In genomic region chr17:31537558-31537957, GRCh38 we compare ENCODE assay signal across 12 cellular contexts.
A peak's percentile ranks its signal among the peaks of the same experiment; 100 is the strongest.
DNase-seq lines count a peak whose midpoint lies in the region; ATAC-seq and TF ChIP-seq lines count a peak whose summit lies in the region.
"Had no signal": no experiment of that assay in that cellular context is flagged by ENCODE, and none has a peak within 500 bp of the region (broad histone marks: within the 10 kb centered on the region; RNA-seq: fewer than 3 reads in every experiment).

No MANE protein-coding gene starts in this region.

- H3K9ac ChIP-seq in BLaER1 treated with 17β-estradiol and CSF1 and Interleukin-3, amounts not matched to agents 10 nM and 100 nM: peak overlapping the region in 4 of 11 experiments; percentile 24 to 52 (median 44); a peak in 6 of 22 replicates

- no peaks in the 10 kb centered on the region for H3K27me3 ChIP-seq in BLaER1 treated with 17β-estradiol and CSF1 and Interleukin-3, amounts not matched to agents 10 nM and 100 nM
- no peaks in the 10 kb centered on the region for H3K27me3 ChIP-seq in SJCRH30
- H3K27me3 ChIP-seq in brain microvascular endothelial cell (replicated peaks): no peaks in the 10 kb centered on the region
- H3K27me3 ChIP-seq: neutrophil had no signal

- peaks cover 23 to 87% (median 78%) of the 10 kb centered on the region in 10 experiments for H3K4me1 ChIP-seq in BLaER1 treated with 17β-estradiol and CSF1 and Interleukin-3, amounts not matched to agents 10 nM and 100 nM
- H3K4me1 ChIP-seq in SJCRH30: peaks cover 36% of the 10 kb centered on the region

- DNase-seq in SJCRH30 (peak; percentile 67 to 71), left kidney (ENCODE audit: low read depth, low spot score) (peak; percentile 53), T-helper 9 cell (no peak), brain microvascular endothelial cell (no peak), HuH-7 (ENCODE audit: low spot score) (no peak)
- DNase-seq: activated naive CD4-positive, alpha-beta T cell; NCI-H1417 treated with DMSO at 0.1 percent for 48 hours; stimulated activated CD4-positive, alpha-beta T cell treated with anti-CD3 and anti-CD28 coated beads, Interleukin-2, amount 100 ng/mL, for 48 hours had no signal

- peak overlapping the region; percentile 16 to 89 (median 77) for H3K4me2 ChIP-seq in BLaER1 treated with 17β-estradiol and CSF1 and Interleukin-3, amounts not matched to agents 10 nM and 100 nM

- H3K9me3 ChIP-seq in BLaER1 treated with 17β-estradiol and CSF1 and Interleukin-3, amounts not matched to agents 10 nM and 100 nM (replicated peaks in 1 of 11): no peaks in the 10 kb centered on the region
- no peaks in the 10 kb centered on the region for H3K9me3 ChIP-seq in SJCRH30 (replicated peaks)
- H3K9me3 ChIP-seq: neutrophil had no signal

- peaks cover 0 to 4% (median 1%) of the 10 kb centered on the region in 11 experiments; a peak in 6 of 22 replicates for H3K36me3 ChIP-seq in BLaER1 treated with 17β-estradiol and CSF1 and Interleukin-3, amounts not matched to agents 10 nM and 100 nM
- no peaks in the 10 kb centered on the region for H3K36me3 ChIP-seq in SJCRH30
- no peaks in the 10 kb centered on the region for H3K36me3 ChIP-seq in brain microvascular endothelial cell (replicated peaks)

- peak overlapping the region in 1 of 10 experiments; percentile 22; a peak in 2 of 20 replicates for H3K4me3 ChIP-seq in BLaER1 treated with 17β-estradiol and CSF1 and Interleukin-3, amounts not matched to agents 10 nM and 100 nM
- H3K4me3 ChIP-seq in SJCRH30 (no peak overlapping the region), brain microvascular endothelial cell (ENCODE audit: low read depth, low read length) (no peak overlapping the region)

- no peak for TF ChIP-seq CTCF in brain microvascular endothelial cell (IDR thresholded peaks at IDR 0.05; ENCODE audit: low read depth, low read length, missing control alignments)

- peaks cover 0 to 51% (median 11%) of the 10 kb centered on the region in 11 experiments; a peak in 10 of 22 replicates for H4K20me1 ChIP-seq in BLaER1 treated with 17β-estradiol and CSF1 and Interleukin-3, amounts not matched to agents 10 nM and 100 nM

- ATAC-seq in GM21723 (IDR thresholded peaks at IDR 0.05; ENCODE audit: unreplicated experiment) (peak; percentile 8), HG03095 (IDR thresholded peaks at IDR 0.05; ENCODE audit: unreplicated experiment) (no peak)

- H3K27ac ChIP-seq in BLaER1 treated with 17β-estradiol and CSF1 and Interleukin-3, amounts not matched to agents 10 nM and 100 nM: peak overlapping the region in 3 of 11 experiments; percentile 7 to 39 (median 16); a peak in 5 of 22 replicates
- no peak overlapping the region for H3K27ac ChIP-seq in SJCRH30
- no peak overlapping the region for H3K27ac ChIP-seq in brain microvascular endothelial cell
- H3K27ac ChIP-seq: neutrophil had no signal

- in situ Hi-C loops in brain microvascular endothelial cell (cut with HindIII; ENCODE audit: low pct_ligation_motif_present, low sequenced_read_pairs): no loop called here

Comparison
In these comparisons a context has a peak if more than half of its experiments do, and no peak if none do; other contexts are left out.
1. DNase-seq: peak in SJCRH30 (2 of 2) and left kidney (single experiment); none in T-helper 9 cell (single experiment), brain microvascular endothelial cell (single experiment) and HuH-7 (single experiment).